Comparison of ENCODE assay signal across 1 cellular context in the genomic region with DNA sequence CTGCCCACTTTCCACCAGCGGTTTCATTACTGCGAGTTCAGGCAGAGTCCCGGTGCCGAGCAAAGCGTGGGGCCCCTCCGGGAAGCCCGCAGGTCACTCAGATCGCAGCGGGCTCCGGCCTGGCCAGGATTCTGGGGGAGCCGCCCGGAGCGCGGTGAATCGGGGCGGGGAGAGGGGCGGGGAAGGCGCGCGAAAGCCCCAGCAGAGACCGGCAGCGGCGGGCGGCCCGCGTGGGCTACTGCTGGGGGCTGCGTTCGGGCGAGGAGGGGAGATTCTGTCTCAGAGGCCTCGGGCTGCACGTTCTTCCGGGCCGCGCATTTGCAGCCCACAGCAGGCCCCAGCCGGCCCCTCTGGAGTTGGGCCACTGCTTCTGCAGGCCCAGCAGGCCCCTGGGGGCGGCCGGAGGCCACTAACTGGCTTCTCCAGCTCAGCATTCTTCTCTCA.
TF ChIP-seq lines count a peak whose summit lies in the region.

No MANE protein-coding gene starts in this region.

TF ChIP-seq in IMR-90, 13 proteins besides CTCF, POLR2A, EP300 and RAD21:
- no peak for TF ChIP-seq ELK1 (IDR thresholded peaks at IDR 0.05; ENCODE audit: borderline replicate concordance, low read depth, low read length)
- no peak for TF ChIP-seq BHLHE40 (IDR thresholded peaks at IDR 0.05; ENCODE audit: low read depth, low read length)
- no peak for TF ChIP-seq CEBPB (IDR thresholded peaks at IDR 0.05; ENCODE audit: low read depth, low read length)
- no peak for TF ChIP-seq MAFK (IDR thresholded peaks at IDR 0.05; ENCODE audit: low read depth, low read length)
- no peak for TF ChIP-seq MAZ (IDR thresholded peaks at IDR 0.05; ENCODE audit: borderline replicate concordance, low read depth, low read length)
- TF ChIP-seq NFE2L2 (IDR thresholded peaks at IDR 0.05; ENCODE audit: low read depth, low read length) = no peak
- TF ChIP-seq RFX5 (IDR thresholded peaks at IDR 0.05; ENCODE audit: low read depth, low read length) = no peak
- TF ChIP-seq SMC3 (IDR thresholded peaks at IDR 0.05; ENCODE audit: low read depth, low read length) = no peak
- TF ChIP-seq, protein P1, sequence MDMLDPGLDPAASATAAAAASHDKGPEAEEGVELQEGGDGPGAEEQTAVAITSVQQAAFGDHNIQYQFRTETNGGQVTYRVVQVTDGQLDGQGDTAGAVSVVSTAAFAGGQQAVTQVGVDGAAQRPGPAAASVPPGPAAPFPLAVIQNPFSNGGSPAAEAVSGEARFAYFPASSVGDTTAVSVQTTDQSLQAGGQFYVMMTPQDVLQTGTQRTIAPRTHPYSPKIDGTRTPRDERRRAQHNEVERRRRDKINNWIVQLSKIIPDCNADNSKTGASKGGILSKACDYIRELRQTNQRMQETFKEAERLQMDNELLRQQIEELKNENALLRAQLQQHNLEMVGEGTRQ (IDR thresholded peaks at IDR 0.05; ENCODE audit: low read depth, low read length) = no peak
- TF ChIP-seq FOS (IDR thresholded peaks at IDR 0.05; ENCODE audit: low read depth, low read length) = no peak
- no peak for TF ChIP-seq MXI1 (IDR thresholded peaks at IDR 0.05; ENCODE audit: borderline replicate concordance, low read depth, low read length)
- TF ChIP-seq RCOR1 (IDR thresholded peaks at IDR 0.05; ENCODE audit: insufficient replicate concordance, low read length) = no peak
